ENCODE assay signal across 8 cellular contexts in the genomic region with DNA sequence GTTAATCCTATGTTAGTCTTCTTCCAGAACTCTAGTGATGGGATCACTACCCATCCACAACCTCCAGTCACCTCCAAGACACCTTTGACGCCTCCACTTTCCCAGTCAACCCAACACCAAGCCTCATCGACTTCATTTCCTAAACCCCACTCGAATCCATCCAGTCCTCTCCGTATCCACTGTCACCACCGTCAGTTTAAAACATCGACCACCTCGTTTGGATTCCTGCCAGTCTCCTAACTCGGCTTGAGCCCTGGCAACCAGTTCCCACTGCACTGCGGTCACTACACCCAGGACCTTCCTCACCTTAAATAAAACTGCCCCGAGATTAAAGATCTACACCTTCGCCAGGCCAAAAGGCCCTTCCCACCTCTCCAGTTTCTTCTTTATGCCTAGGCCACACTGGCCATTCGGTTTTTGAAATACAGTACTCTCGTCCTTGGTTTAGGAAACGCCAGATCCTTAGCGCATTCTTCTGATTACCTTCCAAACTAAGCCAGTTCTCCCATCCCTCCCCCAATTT. TPM values are rescaled to one million over a fixed set of nuclear protein-coding genes. Genes with fewer than 3 reads are reported as not detected.
DNase-seq lines count a peak whose midpoint lies in the region; ATAC-seq, FAIRE-seq and TF ChIP-seq lines count a peak whose summit lies in the region.

No MANE protein-coding gene starts in this region.

- H3K4me2 ChIP-seq in astrocyte (ENCODE audit: low read length), result peak overlapping the region; percentile 93

- peak overlapping the region; percentile 96 for H3K4me3 Mint-ChIP-seq in astrocyte (ENCODE audit: unreplicated experiment)

- H3K4me3 ChIP-seq in cardiac muscle cell, result peak overlapping the region; percentile 52
- peak overlapping the region; percentile 99 for H3K4me3 ChIP-seq in astrocyte (ENCODE audit: insufficient read depth, low read depth, low read length)
- H3K4me3 ChIP-seq in lower lobe of right lung, result peak overlapping the region; percentile 91
- H3K4me3 ChIP-seq in upper lobe of right lung, result peak overlapping the region; percentile 84

- H3K4me1 ChIP-seq in cardiac muscle cell (ENCODE audit: low read depth) (no peaks in the 10 kb centered on the region), astrocyte (ENCODE audit: insufficient read depth, low read length) (no peaks in the 10 kb centered on the region), lower lobe of right lung (peaks cover 41% of the 10 kb centered on the region), upper lobe of right lung (peaks cover 23% of the 10 kb centered on the region)

- peak overlapping the region; percentile 98 for H2AFZ ChIP-seq in astrocyte (ENCODE audit: low read depth, low read length)

- TF ChIP-seq CTCF in cardiac muscle cell (IDR thresholded peaks at IDR 0.05; ENCODE audit: low read depth, low read length) (no peak), astrocyte (IDR thresholded peaks at IDR 0.05; ENCODE audit: insufficient read depth, low read depth, low read length) (no peak), lower lobe of right lung (IDR thresholded peaks at IDR 0.05) (no peak), upper lobe of right lung (IDR thresholded peaks at IDR 0.05) (no peak)

- peak overlapping the region; percentile 92 for H3K27ac Mint-ChIP-seq in astrocyte (ENCODE audit: unreplicated experiment)

- no peak for FAIRE-seq in astrocyte (lab: Jason Lieb, UNC)

- H3K9ac ChIP-seq in astrocyte (ENCODE audit: low read length), result peak overlapping the region; percentile 93

- H3K4me1 Mint-ChIP-seq in astrocyte (ENCODE audit: low read depth, unreplicated experiment), result peaks cover 5% of the 10 kb centered on the region

- H3K36me3 ChIP-seq in cardiac muscle cell (no peaks in the 10 kb centered on the region), astrocyte (ENCODE audit: insufficient read depth, low read length) (no peaks in the 10 kb centered on the region), lower lobe of right lung (no peaks in the 10 kb centered on the region), upper lobe of right lung (no peaks in the 10 kb centered on the region)

- H3K9me3 Mint-ChIP-seq in astrocyte (ENCODE audit: unreplicated experiment), result no peaks in the 10 kb centered on the region

- H3K79me2 ChIP-seq in astrocyte (ENCODE audit: insufficient read depth, low read length), result peaks cover 37% of the 10 kb centered on the region

- H3K36me3 Mint-ChIP-seq in astrocyte (ENCODE audit: low read depth, unreplicated experiment), result no peaks in the 10 kb centered on the region

- ATAC-seq in left cardiac atrium (no peak), lower lobe of right lung (no peak), upper lobe of right lung (no peak), HG02973 (IDR thresholded peaks at IDR 0.05; ENCODE audit: unreplicated experiment) (no peak)

- H3K27ac ChIP-seq in cardiac muscle cell, result peak overlapping the region; percentile 89
- peak overlapping the region; percentile 91 for H3K27ac ChIP-seq in astrocyte (ENCODE audit: low read depth, low read length)
- H3K27ac ChIP-seq in lower lobe of right lung, result peak overlapping the region; percentile 99
- peak overlapping the region; percentile 97 for H3K27ac ChIP-seq in upper lobe of right lung

- DNase-seq in cardiac muscle cell (ENCODE audit: low read depth in 1 of 2, low spot score in 1 of 2), result no peak
- no peak for DNase-seq in left cardiac atrium
- no peak for DNase-seq in astrocyte (ENCODE audit: low read depth)
- no peak for DNase-seq in lower lobe of right lung
- DNase-seq in upper lobe of right lung, result no peak
- no peak for DNase-seq in activated CD4-positive, alpha-beta T cell treated with anti-CD3 and anti-CD28 coated beads, Interleukin-2, amount 50 U/mL, for 4 hours
- DNase-seq in DMS 273 treated with DMSO at 0.1 percent for 48 hours (lab: John Stamatoyannopoulos, UW), result no peak

- peaks cover 3% of the 10 kb centered on the region for H3K27me3 Mint-ChIP-seq in astrocyte (ENCODE audit: low read depth, unreplicated experiment)

- no peaks in the 10 kb centered on the region for H3K9me3 ChIP-seq in cardiac muscle cell (ENCODE audit: low read depth)
- H3K9me3 ChIP-seq in astrocyte (ENCODE audit: insufficient read depth, low read depth, low read length), result no peaks in the 10 kb centered on the region
- H3K9me3 ChIP-seq in lower lobe of right lung, result no peaks in the 10 kb centered on the region
- no peaks in the 10 kb centered on the region for H3K9me3 ChIP-seq in upper lobe of right lung

- intact Hi-C loops in left cardiac atrium (cut with DNase I), result no loop called here
- intact Hi-C loops in lower lobe of right lung (cut with DNase I), result no loop called here
- intact Hi-C loops in upper lobe of right lung (cut with DNase I), result no loop called here

- peaks cover 22% of the 10 kb centered on the region for H3K27me3 ChIP-seq in cardiac muscle cell
- H3K27me3 ChIP-seq in astrocyte (ENCODE audit: insufficient read depth, low read length), result no peaks in the 10 kb centered on the region
- H3K27me3 ChIP-seq in lower lobe of right lung (ENCODE audit: low read depth), result no peaks in the 10 kb centered on the region
- H3K27me3 ChIP-seq in upper lobe of right lung, result no peaks in the 10 kb centered on the region

- no peaks in the 10 kb centered on the region for H4K20me1 ChIP-seq in astrocyte (ENCODE audit: insufficient read depth, low read length)

RNA-seq across cellular contexts. Expression of gene MTIF3, which starts 1.2 kb away (rescaled TPM):
- 49.4 and 55.5 TPM in 2 replicates for total RNA-seq in cardiac muscle cell
- polyA plus RNA-seq in cardiac muscle cell, result 66.2 and 72.8 TPM in 2 replicates
- 100 to 1,000 TPM in 1 of 2 donors, 10 to 100 TPM in 1; 91.0 to 101 TPM for total RNA-seq in left cardiac atrium
- total RNA-seq in astrocyte, result 29.6 and 32.7 TPM in 2 replicates
- 37.5 TPM for total RNA-seq in lower lobe of right lung
- 38.6 TPM for total RNA-seq in upper lobe of right lung

RNA-seq across cellular contexts. Expression of gene GTF3A, which starts 24.7 kb away (rescaled TPM):
- total RNA-seq in cardiac muscle cell, result 56.9 and 101 TPM in 2 replicates
- 108 and 140 TPM in 2 replicates for polyA plus RNA-seq in cardiac muscle cell
- 100 to 1,000 TPM; 159 to 172 TPM for total RNA-seq in left cardiac atrium
- 77.7 and 83.6 TPM in 2 replicates for total RNA-seq in astrocyte
- 83.0 TPM for total RNA-seq in lower lobe of right lung
- total RNA-seq in upper lobe of right lung, result 81.7 TPM
